1 cellular context compared by ENCODE assay signal in the genomic region with DNA sequence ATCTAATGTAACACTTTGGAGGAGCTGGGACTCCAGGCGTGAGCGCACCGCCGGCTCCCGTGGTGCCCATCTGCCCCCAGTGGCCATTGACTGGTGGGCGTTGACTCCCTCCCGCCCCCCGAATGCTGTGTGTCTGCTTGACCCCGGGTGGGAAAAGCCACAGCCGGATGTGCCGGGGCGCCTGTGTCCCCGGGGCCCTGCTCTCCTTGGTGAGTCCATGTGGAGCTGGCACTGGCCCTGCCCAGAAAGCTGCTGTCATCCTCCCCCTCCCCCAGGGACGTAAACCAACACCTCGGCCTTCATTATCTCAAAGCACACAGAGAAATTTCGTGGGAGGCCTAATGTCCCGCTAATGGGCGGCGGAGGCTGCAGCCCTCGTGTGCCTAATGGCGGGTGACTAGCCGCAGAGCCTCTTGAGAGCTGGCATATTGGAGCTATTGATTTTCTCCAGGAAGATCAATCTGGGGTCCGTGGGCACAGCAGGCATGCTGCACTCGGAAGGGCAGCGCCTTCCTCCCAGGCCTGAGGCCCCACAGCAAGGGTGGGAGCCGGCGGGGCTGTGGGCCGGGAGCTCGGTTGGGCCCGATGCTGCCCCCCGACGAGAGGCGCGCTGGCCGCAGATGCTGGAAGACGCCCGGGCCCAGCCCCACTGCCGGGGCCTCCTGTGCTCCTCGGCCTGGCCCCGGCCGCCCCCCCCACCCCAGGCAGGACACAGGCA.
TF ChIP-seq lines count a peak whose summit lies in the region.

No MANE protein-coding gene starts in this region.

TF ChIP-seq in SK-N-SH treated with all-trans-retinoic acid at 6 μM for 48 hours, 23 proteins besides CTCF, POLR2A, EP300 and RAD21 (continued from another document):
- TF ChIP-seq, protein P1, sequence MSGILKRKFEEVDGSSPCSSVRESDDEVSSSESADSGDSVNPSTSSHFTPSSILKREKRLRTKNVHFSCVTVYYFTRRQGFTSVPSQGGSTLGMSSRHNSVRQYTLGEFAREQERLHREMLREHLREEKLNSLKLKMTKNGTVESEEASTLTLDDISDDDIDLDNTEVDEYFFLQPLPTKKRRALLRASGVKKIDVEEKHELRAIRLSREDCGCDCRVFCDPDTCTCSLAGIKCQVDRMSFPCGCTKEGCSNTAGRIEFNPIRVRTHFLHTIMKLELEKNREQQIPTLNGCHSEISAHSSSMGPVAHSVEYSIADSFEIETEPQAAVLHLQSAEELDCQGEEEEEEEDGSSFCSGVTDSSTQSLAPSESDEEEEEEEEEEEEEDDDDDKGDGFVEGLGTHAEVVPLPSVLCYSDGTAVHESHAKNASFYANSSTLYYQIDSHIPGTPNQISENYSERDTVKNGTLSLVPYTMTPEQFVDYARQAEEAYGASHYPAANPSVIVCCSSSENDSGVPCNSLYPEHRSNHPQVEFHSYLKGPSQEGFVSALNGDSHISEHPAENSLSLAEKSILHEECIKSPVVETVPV (CRISPR knock-in tag; IDR thresholded peaks at IDR 0.05): no peak
- TF ChIP-seq TOX (CRISPR knock-in tag; IDR thresholded peaks at IDR 0.05; ENCODE audit: borderline replicate concordance) (no peak), BACH2 (CRISPR knock-in tag; IDR thresholded peaks at IDR 0.05; ENCODE audit: borderline replicate concordance) (no peak), CSDC2 (CRISPR knock-in tag; IDR thresholded peaks at IDR 0.05) (no peak), TCF4 (CRISPR knock-in tag; IDR thresholded peaks at IDR 0.05; ENCODE audit: borderline replicate concordance) (no peak), ZNF565 (CRISPR knock-in tag; conservative IDR thresholded peaks at IDR 0.05; ENCODE audit: low read depth) (no peak), PATZ1 (CRISPR knock-in tag; IDR thresholded peaks at IDR 0.05; ENCODE audit: borderline replicate concordance) (no peak), GLIS3 (CRISPR knock-in tag; IDR thresholded peaks at IDR 0.05) (no peak), OSR1 (CRISPR knock-in tag; IDR thresholded peaks at IDR 0.05) (no peak)
